9 cellular contexts compared by ENCODE assay signal in genomic region chr3:172511783-172512357, GRCh38. TPM values are rescaled to one million over a fixed set of nuclear protein-coding genes. Genes with fewer than 3 reads are reported as not detected.
DNase-seq lines count a peak whose midpoint lies in the region; ATAC-seq and TF ChIP-seq lines count a peak whose summit lies in the region.
"Had no signal": no experiment of that assay in that cellular context is flagged by ENCODE, and none has a peak within 500 bp of the region (broad histone marks: within the 10 kb centered on the region; RNA-seq: fewer than 3 reads in every experiment).

No MANE protein-coding gene starts in this region.

- H4K20me1 ChIP-seq in PC-9 (ENCODE audit: insufficient read depth), result no peaks in the 10 kb centered on the region

- H3K27me3 ChIP-seq in CD8-positive, alpha-beta memory T cell (ENCODE audit: insufficient read depth, low read length, poor library complexity, severe bottlenecking), result no peaks in the 10 kb centered on the region
- H3K27me3 ChIP-seq in effector memory CD4-positive, alpha-beta T cell (replicated peaks; ENCODE audit: control insufficient read depth, insufficient read depth, low read length, poor library complexity, severe bottlenecking), result no peaks in the 10 kb centered on the region
- H3K27me3 ChIP-seq in PC-9 (ENCODE audit: insufficient read depth, low read depth), result no peaks in the 10 kb centered on the region

- H3K9me3 ChIP-seq in CD8-positive, alpha-beta memory T cell (ENCODE audit: low read length), result no peaks in the 10 kb centered on the region
- H3K9me3 ChIP-seq in effector memory CD4-positive, alpha-beta T cell (ENCODE audit: control insufficient read depth, low read length), result no peaks in the 10 kb centered on the region
- no peaks in the 10 kb centered on the region for H3K9me3 ChIP-seq in PC-9 (ENCODE audit: insufficient read depth, low read depth)

- no peaks in the 10 kb centered on the region for H3K27me3 Mint-ChIP-seq in CD8-positive, alpha-beta memory T cell

- TF ChIP-seq CTCF in PC-9 (conservative IDR thresholded peaks at IDR 0.05), result no peak

- intact Hi-C loops in PC-9 (cut with micrococcal nuclease; ENCODE audit: unreplicated experiment), result no loop called here

- H3K4me3 Mint-ChIP-seq in CD8-positive, alpha-beta memory T cell, result peak overlapping the region; percentile 28 to 83 (median 74)

- H3K4me1 ChIP-seq in CD8-positive, alpha-beta memory T cell (ENCODE audit: insufficient read depth, low read length), result peaks cover 62% of the 10 kb centered on the region
- H3K4me1 ChIP-seq in effector memory CD4-positive, alpha-beta T cell (ENCODE audit: control insufficient read depth, insufficient read depth, low read length, poor library complexity, severe bottlenecking), result peaks cover 55% of the 10 kb centered on the region
- no peaks in the 10 kb centered on the region for H3K4me1 ChIP-seq in PC-9 (replicated peaks; ENCODE audit: insufficient read depth)

- CTCF ChIA-PET in CD8-positive, alpha-beta memory T cell (lab: Charles Lee), result interaction anchor here (3.1 kb wide), 1 partner anchor 11 kb away, joined by 9 read pairs; the partner anchor contains the start of gene TNFSF10
- CTCF ChIA-PET in PC-9 (lab: Charles Lee), result no interaction called here

- H3K36me3 Mint-ChIP-seq in CD8-positive, alpha-beta memory T cell, result peaks cover 33 to 77% (median 50%) of the 10 kb centered on the region in 3 donors

- ATAC-seq in GM19438 (IDR thresholded peaks at IDR 0.05; ENCODE audit: low read depth, unreplicated experiment) (peak; percentile 21), HG03196 (IDR thresholded peaks at IDR 0.05; ENCODE audit: unreplicated experiment) (peak; percentile 58)

- no TSS peak for BruUV-seq in PC-9 (replicated peaks; lab: Mats Ljungman, UMichigan)

- DNase-seq in CD8-positive, alpha-beta memory T cell, result no peak
- DNase-seq in effector memory CD4-positive, alpha-beta T cell, result no peak
- no peak for DNase-seq in NCI-H2081 treated with DMSO at 0.1 percent for 48 hours (lab: John Stamatoyannopoulos, UW)
- DNase-seq in HT-29 (ENCODE audit: low spot score), result no peak
- DNase-seq in NCI-H2227 treated with DMSO at 0.1 percent for 48 hours (lab: John Stamatoyannopoulos, UW), result no peak
- no peak for DNase-seq in PC-9
- DNase-seq: NCI-H1417 had no signal

- H3K4me3 ChIP-seq in CD8-positive, alpha-beta memory T cell (ENCODE audit: low read length), result peak overlapping the region; percentile 33
- peak overlapping the region; percentile 35 for H3K4me3 ChIP-seq in effector memory CD4-positive, alpha-beta T cell (ENCODE audit: insufficient read depth, low read depth, low read length, poor library complexity, severe bottlenecking)
- H3K4me3 ChIP-seq in PC-9, result no peak overlapping the region

- POLR2A ChIA-PET in CD8-positive, alpha-beta memory T cell (lab: Charles Lee), result interaction anchor here (0.6 kb wide), 1 partner anchor 415 kb away, joined by 3 read pairs; no protein-coding TSS in a partner anchor
- POLR2A ChIA-PET in PC-9 (lab: Charles Lee; ENCODE audit: unreplicated experiment), result interaction anchor here (0.6 kb wide), 1 partner anchor 30 kb away, joined by 6 read pairs; no protein-coding TSS in a partner anchor

- H3K27ac ChIP-seq in CD8-positive, alpha-beta memory T cell (ENCODE audit: low read depth, low read length), result peak overlapping the region; percentile 2
- H3K27ac ChIP-seq in effector memory CD4-positive, alpha-beta T cell (ENCODE audit: insufficient read depth, low read length, poor library complexity, severe bottlenecking), result peak overlapping the region; percentile 59
- H3K27ac ChIP-seq in PC-9, result no peak overlapping the region

- H3K4me2 ChIP-seq in PC-9, result no peak overlapping the region

- H3K36me3 ChIP-seq in CD8-positive, alpha-beta memory T cell (ENCODE audit: insufficient read depth, low read length), result peaks cover 25% of the 10 kb centered on the region
- peaks cover 45% of the 10 kb centered on the region for H3K36me3 ChIP-seq in effector memory CD4-positive, alpha-beta T cell (ENCODE audit: control insufficient read depth, insufficient read depth, low read length)
- no peaks in the 10 kb centered on the region for H3K36me3 ChIP-seq in PC-9 (ENCODE audit: low read depth)

- H3K9me3 Mint-ChIP-seq in CD8-positive, alpha-beta memory T cell, result no peaks in the 10 kb centered on the region

- no peaks in the 10 kb centered on the region for H3K79me2 ChIP-seq in PC-9 (ENCODE audit: low read depth)

- H3F3A ChIP-seq in PC-9 (ENCODE audit: insufficient read depth, low read depth), result no peaks in the 10 kb centered on the region

- H2AFZ ChIP-seq in PC-9, result no peak overlapping the region

- peaks cover 55 to 80% (median 64%) of the 10 kb centered on the region in 3 donors for H3K4me1 Mint-ChIP-seq in CD8-positive, alpha-beta memory T cell

- H3K9me2 ChIP-seq in PC-9 (ENCODE audit: insufficient read depth), result no peaks in the 10 kb centered on the region

- peak overlapping the region; percentile 79 to 94 (median 86) for H3K27ac Mint-ChIP-seq in CD8-positive, alpha-beta memory T cell

RNA-seq across cellular contexts. Expression of gene TNFSF10, which starts 11.4 kb away (rescaled TPM):
- total RNA-seq in CD8-positive, alpha-beta memory T cell, result 10 to 100 TPM; 38.2 to 41.9 TPM
- 48.1 TPM for polyA plus RNA-seq in CD8-positive, alpha-beta memory T cell
- total RNA-seq in HT-29 (2014; rRNA removed; shearing (Covaris generic)), result 14.8 and 14.9 TPM in 2 replicates
- total RNA-seq in PC-9 (2021), result 18.3 and 21.4 TPM in 2 replicates
